1 cellular context compared by ENCODE assay signal in genomic region chr2:144279165-144279564, GRCh38.
TF ChIP-seq lines count a peak whose summit lies in the region.

No MANE protein-coding gene starts in this region.

TF ChIP-seq in SK-N-SH, 30 proteins besides CTCF, POLR2A, EP300 and RAD21 (continued from another document):
- TF ChIP-seq MAX (IDR thresholded peaks at IDR 0.05; ENCODE audit: low read depth) = no peak
